Comparison of ENCODE assay signal across 24 cellular contexts in the genomic region with DNA sequence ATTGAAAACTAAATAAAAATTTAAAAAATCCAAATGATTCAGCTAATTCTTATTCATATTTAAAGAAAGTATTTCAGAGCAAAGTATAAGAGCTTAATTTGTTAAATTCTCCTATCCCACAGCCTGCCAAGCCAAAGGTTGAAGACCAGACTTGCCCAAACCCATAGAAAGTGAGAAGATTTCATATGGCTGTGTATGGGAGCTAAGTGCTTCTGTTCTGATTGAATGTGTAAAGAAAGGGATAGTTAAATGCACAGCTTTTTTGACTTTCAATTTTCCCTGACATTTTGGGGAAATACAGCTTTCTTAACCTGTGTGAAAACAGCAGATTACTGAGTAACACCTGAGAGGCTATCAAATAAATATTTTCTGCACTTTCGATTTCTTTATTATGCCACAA.
DNase-seq lines count a peak whose midpoint lies in the region; ATAC-seq and TF ChIP-seq lines count a peak whose summit lies in the region.
"Had no signal": no experiment of that assay in that cellular context is flagged by ENCODE, and none has a peak within 500 bp of the region (broad histone marks: within the 10 kb centered on the region; RNA-seq: fewer than 3 reads in every experiment).

No MANE protein-coding gene starts in this region.

- POLR2A ChIA-PET in MCF 10A (lab: Yijun Ruan, JAX) = interaction anchor here (0.6 to 1.7 kb wide), 4 partner anchors 19 to 561 kb away, joined by 3 to 8 read pairs (median 4); no protein-coding TSS in a partner anchor

- no peaks in the 10 kb centered on the region for H4K20me1 ChIP-seq in fibroblast of lung (ENCODE audit: control insufficient read depth, extremely low read depth, insufficient read depth, low read length)

- no peaks in the 10 kb centered on the region for H3K36me3 Mint-ChIP-seq in MCF 10A (ENCODE audit: insufficient read depth, unreplicated experiment)
- no peaks in the 10 kb centered on the region for H3K36me3 Mint-ChIP-seq in endodermal cell (ENCODE audit: low read depth)
- H3K36me3 Mint-ChIP-seq: neural progenitor cell had no signal

- H3K79me2 ChIP-seq in fibroblast of lung (ENCODE audit: control insufficient read depth, insufficient read depth, low read length) = no peaks in the 10 kb centered on the region

- H3K9me3 Mint-ChIP-seq in MCF 10A (ENCODE audit: unreplicated experiment) = no peaks in the 10 kb centered on the region
- no peaks in the 10 kb centered on the region for H3K9me3 Mint-ChIP-seq in endodermal cell
- H3K9me3 Mint-ChIP-seq: neural progenitor cell had no signal

- H3K4me1 Mint-ChIP-seq in MCF 10A (ENCODE audit: insufficient read depth, unreplicated experiment) (peaks cover 4% of the 10 kb centered on the region), endodermal cell (no peaks in the 10 kb centered on the region)

- no peaks in the 10 kb centered on the region for H3K27me3 Mint-ChIP-seq in MCF 10A (ENCODE audit: insufficient read depth, unreplicated experiment)
- H3K27me3 Mint-ChIP-seq in endodermal cell (ENCODE audit: insufficient read depth) = no peaks in the 10 kb centered on the region

- intact Hi-C loops in MCF 10A (cut with micrococcal nuclease) (no loop called here), breast epithelium (cut with DNase I; ENCODE audit: low total_unique reads) (loop anchor here (10.0 kb wide), 1 partner anchor 627 kb away; no protein-coding TSS in a partner anchor)

- BruUV-seq in MCF 10A (replicated peaks; lab: Mats Ljungman, UMichigan) = TSS peak; percentile 79

- H2AFZ ChIP-seq in fibroblast of lung (ENCODE audit: low read length) = no peak overlapping the region
- H2AFZ ChIP-seq: neural progenitor cell had no signal

- H3K4me3 ChIP-seq in breast epithelium = no peak overlapping the region
- H3K4me3 ChIP-seq in SJSA1 = no peak overlapping the region
- peak overlapping the region in 3 of 4 experiments; percentile 5 to 48 (median 41) for H3K4me3 ChIP-seq in fibroblast of lung (replicated peaks in 1 of 4; ENCODE audit: control extremely low read depth in 1 of 4, insufficient read depth in 1 of 4, low read depth in 3 of 4, low read length in 4 of 4)
- H3K4me3 ChIP-seq in endodermal cell (ENCODE audit: low read length) = no peak overlapping the region
- H3K4me3 ChIP-seq: body of pancreas, lung, neural progenitor cell, sigmoid colon had no signal

- H3K36me3 ChIP-seq in breast epithelium (no peaks in the 10 kb centered on the region), SJSA1 (no peaks in the 10 kb centered on the region), fibroblast of lung (ENCODE audit: control insufficient read depth, insufficient read depth, low read length) (no peaks in the 10 kb centered on the region), endodermal cell (ENCODE audit: control insufficient read depth, insufficient read depth, low read length) (no peaks in the 10 kb centered on the region)
- H3K36me3 ChIP-seq: BE2C, neural progenitor cell, sigmoid colon had no signal

- H3K9ac ChIP-seq in fibroblast of lung (ENCODE audit: insufficient read depth, low read length) = no peak overlapping the region
- H3K9ac ChIP-seq in endodermal cell (ENCODE audit: extremely low read depth, low read length, poor library complexity, severe bottlenecking) = no peak overlapping the region
- H3K9ac ChIP-seq: neural progenitor cell had no signal

- H3K27ac ChIP-seq in breast epithelium (no peak overlapping the region), SJSA1 (peak overlapping the region; percentile 34), fibroblast of lung (ENCODE audit: insufficient read depth, low read length) (peak overlapping the region; percentile 39), endodermal cell (ENCODE audit: low read depth, low read length) (no peak overlapping the region)
- H3K27ac ChIP-seq: body of pancreas, neural progenitor cell, sigmoid colon had no signal

- H3K4me3 Mint-ChIP-seq in MCF 10A (ENCODE audit: unreplicated experiment) (no peak overlapping the region), endodermal cell (no peak overlapping the region)
- H3K4me3 Mint-ChIP-seq: activated CD8-positive, alpha-beta T cell treated with anti-CD3 and anti-CD28 coated beads, Interleukin-2, amount 10 ng/mL, durations not matched to agents 7 days and 5 days; neural progenitor cell had no signal

- 100% methylated on average over 1 of the region's 1 CpG; no CpG with 5 or more reads in 1 of the 2 experiments for WGBS in endodermal cell (ENCODE audit: insufficient coverage in 1 of 2, insufficient read length in 1 of 2), 2 experiments

- no peaks in the 10 kb centered on the region for H3K9me3 ChIP-seq in breast epithelium
- no peaks in the 10 kb centered on the region for H3K9me3 ChIP-seq in SJSA1 (replicated peaks)
- no peaks in the 10 kb centered on the region for H3K9me3 ChIP-seq in fibroblast of lung (ENCODE audit: control insufficient read depth, insufficient read depth, low read depth, low read length)
- H3K9me3 ChIP-seq in endodermal cell (ENCODE audit: control insufficient read depth, low read length) = no peaks in the 10 kb centered on the region
- H3K9me3 ChIP-seq: BE2C, body of pancreas, sigmoid colon had no signal

- no peaks in the 10 kb centered on the region for H3K27me3 ChIP-seq in breast epithelium
- no peaks in the 10 kb centered on the region for H3K27me3 ChIP-seq in SJSA1 (replicated peaks)
- H3K27me3 ChIP-seq in fibroblast of lung (ENCODE audit: control insufficient read depth, insufficient read depth, low read length) = no peaks in the 10 kb centered on the region
- no peaks in the 10 kb centered on the region for H3K27me3 ChIP-seq in endodermal cell (ENCODE audit: control insufficient read depth, insufficient read depth, low read length, poor library complexity, severe bottlenecking)
- H3K27me3 ChIP-seq: body of pancreas, neural progenitor cell, sigmoid colon had no signal

- no peak for TF ChIP-seq POLR2A in breast epithelium (IDR thresholded peaks at IDR 0.05)

- no peak for DNase-seq in MCF 10A (ENCODE audit: unreplicated experiment)
- no peak for DNase-seq in breast epithelium (ENCODE audit: low spot score in 2 of 2)
- DNase-seq in SJSA1 (ENCODE audit: low read depth in 1 of 2, low spot score in 2 of 2) = no peak
- DNase-seq in fibroblast of lung (ENCODE audit: low read depth in 2 of 2) = peak in 1 of 2 donors; percentile 25
- no peak for DNase-seq in UCSD-AML1 (lab: John Stamatoyannopoulos, UW; ENCODE audit: unreplicated experiment)
- DNase-seq in endodermal cell = no peak
- DNase-seq: activated CD8-positive, alpha-beta T cell treated with anti-CD3 and anti-CD28 coated beads, Interleukin-2, amount 10 ng/mL, durations not matched to agents 7 days and 5 days; activated effector memory CD4-positive, alpha-beta T cell treated with Interleukin-2 at 50 U/mL for 16 hours; activated T-cell treated with anti-CD3 and anti-CD28 coated beads for 4 hours; BE2C; body of pancreas; DMS79; GF-D8; glutamatergic neuron; NCI-H1048; NCI-H187 treated with DMSO at 0.1 percent for 48 hours; NCI-H2227 treated with DMSO at 0.1 percent for 48 hours; posterior cingulate gyrus; sigmoid colon; T-helper 9 cell had no signal

- H3K27ac Mint-ChIP-seq in MCF 10A (ENCODE audit: low read depth, unreplicated experiment) = no peak overlapping the region
- H3K27ac Mint-ChIP-seq in endodermal cell = no peak overlapping the region
- H3K27ac Mint-ChIP-seq: activated CD8-positive, alpha-beta T cell treated with anti-CD3 and anti-CD28 coated beads, Interleukin-2, amount 10 ng/mL, durations not matched to agents 7 days and 5 days; neural progenitor cell had no signal

- H3K4me1 ChIP-seq in breast epithelium (no peaks in the 10 kb centered on the region), SJSA1 (replicated peaks) (peaks cover 13% of the 10 kb centered on the region), fibroblast of lung (ENCODE audit: control insufficient read depth, extremely low read depth, insufficient read depth, low read length) (peaks cover 14% of the 10 kb centered on the region), endodermal cell (ENCODE audit: control insufficient read depth, insufficient read depth, low read length) (no peaks in the 10 kb centered on the region)
- H3K4me1 ChIP-seq: BE2C, body of pancreas, sigmoid colon had no signal

- CTCF ChIA-PET in MCF 10A (lab: Yijun Ruan, JAX) = interaction anchor here (0.6 kb wide), 1 partner anchor 85 kb away, joined by 5 read pairs; no protein-coding TSS in a partner anchor

- H3K4me2 ChIP-seq in fibroblast of lung (ENCODE audit: extremely low read depth, insufficient read depth, low read length) = peak overlapping the region; percentile 81
- H3K4me2 ChIP-seq: neural progenitor cell had no signal

- no peak for TF ChIP-seq CTCF in MCF 10A (IDR thresholded peaks at IDR 0.05; ENCODE audit: unreplicated experiment)
- TF ChIP-seq CTCF in breast epithelium (IDR thresholded peaks at IDR 0.05) = no peak
- TF ChIP-seq CTCF in fibroblast of lung (conservative IDR thresholded peaks at IDR 0.05 in 1 of 2, IDR thresholded peaks at IDR 0.05 in 1 of 2; ENCODE audit: low read depth in 1 of 2, low read length in 2 of 2) = no peak
- TF ChIP-seq CTCF in endodermal cell (conservative IDR thresholded peaks at IDR 0.05) = no peak

- no peak for ATAC-seq in HG02678 (IDR thresholded peaks at IDR 0.05; ENCODE audit: unreplicated experiment)
- ATAC-seq in GM19324 (IDR thresholded peaks at IDR 0.05; ENCODE audit: low FRiP score, unreplicated experiment) = no peak
- ATAC-seq: activated CD8-positive, alpha-beta T cell treated with anti-CD3 and anti-CD28 coated beads, Interleukin-2, amount 10 ng/mL, durations not matched to agents 7 days and 5 days; body of pancreas had no signal

Comparison
In these comparisons a context has a peak if more than half of its experiments do, and no peak if none do; other contexts are left out.
1. H3K27ac ChIP-seq: peak in SJSA1 (single experiment) and fibroblast of lung (single experiment); none in breast epithelium (0 of 2) and endodermal cell (single experiment).
2. H3K4me3 ChIP-seq: peak in fibroblast of lung (3 of 4); none in breast epithelium (0 of 3), SJSA1 (single experiment) and endodermal cell (single experiment).